8 cellular contexts compared by ENCODE assay signal in the genomic region with DNA sequence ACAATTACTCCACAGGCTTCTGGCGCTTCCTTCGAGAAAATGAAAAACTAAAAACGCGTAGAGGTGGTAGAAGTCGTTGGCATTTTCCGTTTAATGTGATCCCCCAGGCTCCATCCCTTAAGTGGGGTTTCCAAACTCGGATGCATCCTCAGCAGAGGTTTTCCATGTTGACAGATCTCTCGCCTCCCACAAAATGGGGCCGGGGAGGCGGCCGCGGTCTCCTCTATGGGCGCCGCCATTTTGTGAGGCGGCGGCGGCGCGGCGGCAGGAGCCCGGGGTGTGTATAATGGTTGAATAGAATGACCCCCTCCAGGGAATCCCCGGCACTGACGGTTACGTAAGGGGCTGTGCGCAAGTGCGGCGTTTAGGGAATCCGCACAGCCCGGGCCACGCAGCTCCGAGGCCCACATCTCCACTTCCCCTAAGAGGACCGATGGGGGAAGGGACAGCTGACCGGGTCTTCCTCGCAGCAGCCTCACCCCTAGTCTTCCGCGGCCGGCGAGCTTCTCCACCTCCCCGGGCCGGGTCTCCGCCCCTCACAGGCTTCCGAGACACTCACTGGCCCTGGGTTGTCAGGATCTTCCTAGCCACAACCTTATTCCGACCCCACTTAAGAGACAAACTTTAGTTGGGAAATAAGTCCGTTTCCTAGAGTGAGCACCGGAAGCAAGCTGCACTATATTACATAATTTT. TPM values are rescaled to one million over a fixed set of nuclear protein-coding genes. Genes with fewer than 3 reads are reported as not detected.
DNase-seq lines count a peak whose midpoint lies in the region; ATAC-seq, FAIRE-seq and TF ChIP-seq lines count a peak whose summit lies in the region.

No MANE protein-coding gene starts in this region.

- no peaks in the 10 kb centered on the region for H3K9me3 Mint-ChIP-seq in activated naive CD8-positive, alpha-beta T cell treated with anti-CD3 and anti-CD28 coated beads, Interleukin-2, amount 50 U/mL, for 24 hours

- peak overlapping the region; percentile 100 for H3K27ac Mint-ChIP-seq in activated naive CD8-positive, alpha-beta T cell treated with anti-CD3 and anti-CD28 coated beads, Interleukin-2, amount 50 U/mL, for 24 hours

- WGBS in pancreas, 2 donors = 0% methylated on average over 45 of the region's 45 CpGs

- H3K27me3 ChIP-seq in SU-DHL-6 (ENCODE audit: low read length) = no peaks in the 10 kb centered on the region
- H3K27me3 ChIP-seq in cardiac muscle cell = no peaks in the 10 kb centered on the region
- H3K27me3 ChIP-seq in pancreas = no peaks in the 10 kb centered on the region
- H3K27me3 ChIP-seq in tibial artery = no peaks in the 10 kb centered on the region

- peak overlapping the region; percentile 97 for H3K27ac ChIP-seq in SU-DHL-6 (ENCODE audit: low read depth, low read length)
- peak overlapping the region; percentile 98 for H3K27ac ChIP-seq in cardiac muscle cell
- H3K27ac ChIP-seq in pancreas = peak overlapping the region; percentile 88 to 99 (median 96)
- peak overlapping the region; percentile 100 for H3K27ac ChIP-seq in tibial artery

- peaks cover 13% of the 10 kb centered on the region for H3K36me3 Mint-ChIP-seq in activated naive CD8-positive, alpha-beta T cell treated with anti-CD3 and anti-CD28 coated beads, Interleukin-2, amount 50 U/mL, for 24 hours (ENCODE audit: low read depth)

- no peaks in the 10 kb centered on the region for H3K27me3 Mint-ChIP-seq in activated naive CD8-positive, alpha-beta T cell treated with anti-CD3 and anti-CD28 coated beads, Interleukin-2, amount 50 U/mL, for 24 hours

- peak overlapping the region; percentile 89 for H3K4me3 Mint-ChIP-seq in activated naive CD8-positive, alpha-beta T cell treated with anti-CD3 and anti-CD28 coated beads, Interleukin-2, amount 50 U/mL, for 24 hours

- H2AFZ ChIP-seq in SU-DHL-6 (ENCODE audit: low read depth, low read length, severe bottlenecking) = peak overlapping the region; percentile 57

- H3K4me3 ChIP-seq in GM12875 (ENCODE audit: low read depth, low read length) = peak overlapping the region; percentile 96
- peak overlapping the region; percentile 96 for H3K4me3 ChIP-seq in SU-DHL-6 (ENCODE audit: insufficient read depth, low read length, poor library complexity, severe bottlenecking)
- peak overlapping the region; percentile 73 for H3K4me3 ChIP-seq in cardiac muscle cell
- peak overlapping the region; percentile 37 to 86 (median 76) for H3K4me3 ChIP-seq in pancreas
- H3K4me3 ChIP-seq in tibial artery = peak overlapping the region; percentile 94 to 95

- peak overlapping the region; percentile 91 for H3K4me2 ChIP-seq in SU-DHL-6 (ENCODE audit: low read depth, low read length, poor library complexity, severe bottlenecking)

- H3K9me3 ChIP-seq in SU-DHL-6 (ENCODE audit: insufficient read depth, low read length) (no peaks in the 10 kb centered on the region), cardiac muscle cell (ENCODE audit: low read depth) (no peaks in the 10 kb centered on the region), pancreas (no peaks in the 10 kb centered on the region), tibial artery (no peaks in the 10 kb centered on the region)

- H3K9ac ChIP-seq in SU-DHL-6 (ENCODE audit: low read length) = peak overlapping the region; percentile 98

- H3K4me1 ChIP-seq in cardiac muscle cell (ENCODE audit: low read depth) (peaks cover 24% of the 10 kb centered on the region), pancreas (peaks cover 7 to 39% (median 39%) of the 10 kb centered on the region in 3 donors), tibial artery (peaks cover 0 to 44% (median 15%) of the 10 kb centered on the region in 4 donors)

- no peaks in the 10 kb centered on the region for H3K9me2 ChIP-seq in SU-DHL-6 (replicated peaks; ENCODE audit: insufficient read depth, low read length)

- peak; percentile 53 for ATAC-seq in HG02763 (IDR thresholded peaks at IDR 0.05; ENCODE audit: unreplicated experiment)
- peak; percentile 55 for ATAC-seq in activated naive CD8-positive, alpha-beta T cell treated with anti-CD3 and anti-CD28 coated beads, Interleukin-2, amount 50 U/mL, for 24 hours
- ATAC-seq in pancreas = peak; percentile 62 to 79 (median 68)

- H3K36me3 ChIP-seq in SU-DHL-6 (ENCODE audit: low read length) = peaks cover 1% of the 10 kb centered on the region
- H3K36me3 ChIP-seq in cardiac muscle cell = no peaks in the 10 kb centered on the region
- no peaks in the 10 kb centered on the region for H3K36me3 ChIP-seq in pancreas
- no peaks in the 10 kb centered on the region for H3K36me3 ChIP-seq in tibial artery

- DNase-seq in NCI-H1417 (lab: John Stamatoyannopoulos, UW) (peak; percentile 97 to 99 (median 97)), cardiac muscle cell (ENCODE audit: low read depth in 1 of 2, low spot score in 1 of 2) (peak; percentile 98 to 99), pancreas (peak; percentile 88 to 94 (median 93)), tibial artery (peak; percentile 93 to 97)
- peak; percentile 86 for DNase-seq in activated naive CD8-positive, alpha-beta T cell treated with anti-CD3 and anti-CD28 coated beads, Interleukin-2, amount 50 U/mL, for 24 hours

- FAIRE-seq in pancreas (lab: Jason Lieb, UNC) = peak; percentile 54

- peaks cover 20% of the 10 kb centered on the region for H4K20me1 ChIP-seq in SU-DHL-6 (ENCODE audit: low read depth, low read length)

- H3K79me2 ChIP-seq in SU-DHL-6 (ENCODE audit: insufficient read depth, low read length) = peaks cover 70% of the 10 kb centered on the region

- H3F3A ChIP-seq in SU-DHL-6 (ENCODE audit: insufficient read depth) = peaks cover 19% of the 10 kb centered on the region

- peaks cover 39% of the 10 kb centered on the region for H3K4me1 Mint-ChIP-seq in activated naive CD8-positive, alpha-beta T cell treated with anti-CD3 and anti-CD28 coated beads, Interleukin-2, amount 50 U/mL, for 24 hours

- intact Hi-C loops in pancreas (cut with DNase I) (no loop called here), tibial artery (cut with DNase I; ENCODE audit: low total_unique reads) (loop anchor here (10.0 kb wide), 1 partner anchor 183 kb away; no protein-coding TSS in a partner anchor)

- TF ChIP-seq CTCF in GM12875 (IDR thresholded peaks at IDR 0.05; ENCODE audit: borderline replicate concordance, insufficient read depth, low read depth, low read length) (no peak), SU-DHL-6 (IDR thresholded peaks at IDR 0.05; ENCODE audit: insufficient read depth, low read length, poor library complexity, severe bottlenecking) (no peak), cardiac muscle cell (IDR thresholded peaks at IDR 0.05; ENCODE audit: low read depth, low read length) (no peak), pancreas (IDR thresholded peaks at IDR 0.05) (no peak), tibial artery (IDR thresholded peaks at IDR 0.05) (no peak)

RNA-seq across cellular contexts. Expression of gene ARID2, which starts 2.1 kb away (rescaled TPM):
- total RNA-seq in cardiac muscle cell = 27.4 and 40.3 TPM in 2 replicates
- polyA plus RNA-seq in cardiac muscle cell = 17.3 and 36.2 TPM in 2 replicates
- total RNA-seq in pancreas = 10 to 100 TPM; 11.0 to 25.6 (median 16.4) TPM
- polyA plus RNA-seq in pancreas = 1 to 10 TPM; 6.1 to 7.0 TPM

Comparison
In these comparisons a context has a peak if more than half of its experiments do, and no peak if none do; other contexts are left out.
1. Peak in every context shown above with its lines: DNase-seq, ATAC-seq, H3K4me3 ChIP-seq and H3K27ac ChIP-seq.